ENCODE assay signal across 12 cellular contexts in the genomic region with DNA sequence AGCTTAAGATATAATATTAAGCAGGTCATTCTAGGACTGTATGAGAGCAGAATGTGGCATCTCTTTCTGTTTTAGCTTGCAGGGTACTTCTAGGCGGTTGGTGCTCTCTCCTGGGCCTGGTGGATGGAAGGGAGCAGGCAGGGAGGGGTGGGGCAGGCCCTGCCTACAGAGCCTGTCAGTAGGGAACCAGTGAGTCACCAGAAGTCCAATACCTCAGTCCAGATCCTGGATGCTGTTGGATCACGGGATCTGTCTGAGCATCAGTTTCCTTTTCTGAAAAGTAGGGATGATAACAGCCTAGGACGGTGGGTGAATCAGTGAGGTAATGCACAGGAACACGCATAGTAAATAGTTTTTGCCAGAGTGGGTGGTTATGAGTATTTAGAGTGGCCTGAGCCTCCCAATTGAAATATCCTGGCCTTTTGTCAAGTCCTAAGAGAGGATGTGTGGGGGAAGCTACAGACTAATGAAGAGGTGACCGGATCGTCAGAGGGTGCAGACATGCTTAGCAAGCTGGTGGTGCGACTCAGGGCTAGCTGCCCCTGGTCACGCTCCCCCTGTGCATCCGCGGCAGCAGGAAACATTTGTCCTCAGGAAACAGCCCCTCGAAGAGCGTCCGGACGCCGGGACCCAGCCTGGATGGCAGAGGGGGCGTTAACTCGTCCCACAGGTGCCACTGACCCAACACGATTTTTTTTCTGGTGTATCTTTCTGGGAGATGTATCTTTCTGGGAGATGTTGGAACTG. TPM values are rescaled to one million over a fixed set of nuclear protein-coding genes. Genes with fewer than 3 reads are reported as not detected.
A peak's percentile ranks its signal among the peaks of the same experiment; 100 is the strongest.
DNase-seq lines count a peak whose midpoint lies in the region; ATAC-seq and TF ChIP-seq lines count a peak whose summit lies in the region.
"Had no signal": no experiment of that assay in that cellular context is flagged by ENCODE, and none has a peak within 500 bp of the region (broad histone marks: within the 10 kb centered on the region; RNA-seq: fewer than 3 reads in every experiment).

No MANE protein-coding gene starts in this region.

- H3K36me3 ChIP-seq in gastroesophageal sphincter = no peaks in the 10 kb centered on the region
- H3K36me3 ChIP-seq: right lobe of liver had no signal

- no peaks in the 10 kb centered on the region for H3K9me3 ChIP-seq in gastroesophageal sphincter
- H3K9me3 ChIP-seq: right lobe of liver had no signal

- H3K27me3 ChIP-seq in gastroesophageal sphincter = no peaks in the 10 kb centered on the region
- H3K27me3 ChIP-seq: right lobe of liver had no signal

- TF ChIP-seq CTCF in gastroesophageal sphincter (IDR thresholded peaks at IDR 0.05) = no peak

- H3K4me3 ChIP-seq in gastroesophageal sphincter (no peak overlapping the region), skeletal muscle cell (ENCODE audit: low read depth, low read length) (no peak overlapping the region)
- H3K4me3 ChIP-seq: right lobe of liver had no signal

- TF ChIP-seq EP300 in gastroesophageal sphincter (IDR thresholded peaks at IDR 0.05) = no peak

- H3K27ac ChIP-seq in gastroesophageal sphincter = peak overlapping the region in 2 of 4 donors; percentile 39 to 45
- H3K27ac ChIP-seq: right lobe of liver had no signal

- DNase-seq in EL (peak; percentile 98), amniotic stem cell (lab: John Stamatoyannopoulos, UW) (peak; percentile 90), skeletal muscle cell (ENCODE audit: low read depth) (peak; percentile 73), NCI-H1048 (lab: John Stamatoyannopoulos, UW) (no peak), CD1c-positive myeloid dendritic cell (ENCODE audit: extremely low spot score) (no peak)
- no peak for DNase-seq in activated CD8-positive, alpha-beta memory T cell treated with anti-CD3 and anti-CD28 coated beads, Interleukin-2, amount 50 U/mL, for 48 hours
- DNase-seq in activated CD4-positive, alpha-beta T cell treated with anti-CD3 and anti-CD28 coated beads for 4 hours = no peak
- DNase-seq: GOT3, kidney glomerular epithelial cell, right lobe of liver had no signal

- no peak for TF ChIP-seq POLR2A in gastroesophageal sphincter (IDR thresholded peaks at IDR 0.05)

- ATAC-seq in gastroesophageal sphincter = peak; percentile 75
- ATAC-seq: stimulated activated memory B cell treated with anti-CD40 and anti-IgM and Interleukin-4, amounts not matched to agents 10 μg/mL and 1 μg/mL and 100 μg/mL, for 72 hours had no signal

- peaks cover 0 to 51% (median 11%) of the 10 kb centered on the region in 3 donors for H3K4me1 ChIP-seq in gastroesophageal sphincter
- H3K4me1 ChIP-seq: right lobe of liver had no signal

- 41 to 69% methylated on average over 6 to 15 of the region's 18 CpGs for WGBS in gastroesophageal sphincter (ENCODE audit: low coverage in 1 of 2), 2 donors

RNA-seq across cellular contexts. Expression of a gene that starts 23.9 kb away (rescaled TPM):
- 10 to 100 TPM; 11.4 to 35.8 (median 18.0) TPM for total RNA-seq in gastroesophageal sphincter

RNA-seq across cellular contexts. Expression of a gene that starts 55.9 kb away (rescaled TPM):
- total RNA-seq in gastroesophageal sphincter = 1,000 to 10,000 TPM; 4,484 to 9,179 (median 5,319) TPM

Comparison
In these comparisons a context has a peak if more than half of its experiments do, and no peak if none do; other contexts are left out.
1. DNase-seq: peak in EL (single experiment), amniotic stem cell (single experiment) and skeletal muscle cell (single experiment); none in activated CD8-positive, alpha-beta memory T cell treated with anti-CD3 and anti-CD28 coated beads, Interleukin-2, amount 50 U/mL, for 48 hours (single experiment), NCI-H1048 (single experiment), activated CD4-positive, alpha-beta T cell treated with anti-CD3 and anti-CD28 coated beads for 4 hours (0 of 2) and CD1c-positive myeloid dendritic cell (single experiment).